7 cellular contexts compared by ENCODE assay signal in genomic region chr2:51469102-51469501, GRCh38.
"Had no signal": no experiment of that assay in that cellular context is flagged by ENCODE, and none has a peak within 500 bp of the region (broad histone marks: within the 10 kb centered on the region; RNA-seq: fewer than 3 reads in every experiment).

No MANE protein-coding gene starts in this region.

- DNase-seq: Karpas-422, Kasumi-1, KBM-7, KG1 had no signal

- FAIRE-seq: HTR-8/SVneo had no signal

- H3K9ac ChIP-seq: KMS-11 had no signal

- H3K4me2 ChIP-seq: KMS-11 had no signal

- H3K27ac ChIP-seq: HL-60, KMS-11 had no signal
